Comparison of ENCODE assay signal across 17 cellular contexts in the genomic region with DNA sequence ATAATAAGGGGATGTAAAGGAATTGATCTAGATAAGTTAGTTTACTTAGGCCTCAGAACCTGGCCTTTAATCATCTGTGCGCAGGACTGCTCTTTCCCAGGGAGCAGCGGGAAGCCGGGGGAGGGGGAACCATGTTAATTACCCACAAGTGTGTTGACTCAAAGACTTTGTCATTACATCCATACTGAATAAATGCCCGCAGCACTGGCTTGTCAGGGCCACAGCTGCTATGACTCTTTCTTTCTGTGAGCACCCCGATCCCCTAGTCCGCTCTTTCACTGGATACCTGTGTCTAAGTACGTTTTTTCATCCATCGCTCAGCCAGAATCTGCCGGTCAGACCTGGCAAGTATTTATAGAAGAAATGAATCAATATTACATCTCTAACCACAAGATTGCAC.
DNase-seq lines count a peak whose midpoint lies in the region; ATAC-seq and TF ChIP-seq lines count a peak whose summit lies in the region.
"Had no signal": no experiment of that assay in that cellular context is flagged by ENCODE, and none has a peak within 500 bp of the region (broad histone marks: within the 10 kb centered on the region; RNA-seq: fewer than 3 reads in every experiment).

No MANE protein-coding gene starts in this region.

- 54 to 56% methylated on average over 9 of the region's 9 CpGs for WGBS in esophagus squamous epithelium, 2 donors

- CTCF ChIA-PET in Panc1 (lab: Charles Lee) = no interaction called here

- H3K4me1 ChIP-seq in Panc1 (ENCODE audit: control insufficient read depth, insufficient read depth, low read length) (peaks cover 8% of the 10 kb centered on the region), esophagus squamous epithelium (peaks cover 12 to 67% (median 19%) of the 10 kb centered on the region in 3 donors)

- intact Hi-C loops in Panc1 (cut with micrococcal nuclease; ENCODE audit: unreplicated experiment) = no loop called here
- intact Hi-C loops in esophagus squamous epithelium (cut with DNase I) = no loop called here

- TF ChIP-seq CTCF in Panc1 (IDR thresholded peaks at IDR 0.05) (no peak), esophagus squamous epithelium (IDR thresholded peaks at IDR 0.05) (no peak)

- H3K27ac ChIP-seq in Panc1 (ENCODE audit: low read length) (peak overlapping the region; percentile 65; the same call in 1 of the 2 replicates), esophagus squamous epithelium (peak overlapping the region; percentile 10 to 79 (median 36))

- H3K36me3 ChIP-seq in Panc1 (ENCODE audit: control insufficient read depth, insufficient read depth, low read length) (no peaks in the 10 kb centered on the region), esophagus squamous epithelium (no peaks in the 10 kb centered on the region)

- peak; percentile 88 for ATAC-seq in Panc1
- no peak for ATAC-seq in GM21619 (IDR thresholded peaks at IDR 0.05; ENCODE audit: unreplicated experiment)
- ATAC-seq: WTC11 had no signal

- H3K4me3 ChIP-seq in Panc1 (ENCODE audit: low read depth in 2 of 2, low read length in 2 of 2) (0 out of 4 replicates have a peak overlapping the region, but pooled peaks of 1 of the 2 experiments have one; percentile 6), esophagus squamous epithelium (no peak overlapping the region)

- DNase-seq in Daoy (ENCODE audit: low read depth) (peak; percentile 47), Panc1 (ENCODE audit: low read depth, low spot score) (no peak), esophagus squamous epithelium (lab: John Stamatoyannopoulos, UW) (no peak), mucosa of gallbladder (ENCODE audit: low spot score) (peak; percentile 68), GDM1 (lab: John Stamatoyannopoulos, UW) (no peak), KG1 (lab: John Stamatoyannopoulos, UW) (no peak)
- DNase-seq: activated CD4-positive, alpha-beta T cell treated with anti-CD3 and anti-CD28 coated beads, Interleukin-2, amount 50 U/mL, for 48 hours; activated naive CD4-positive, alpha-beta T cell treated with Interleukin-2 at 50 U/mL for 16 hours; aorta; hippocampal formation; Karpas-422; NCI-H1105; NCI-H2081 treated with DMSO at 0.1 percent for 48 hours; NCI-H510A; T-helper 2 cell had no signal

- POLR2A ChIA-PET in Panc1 (lab: Charles Lee) = interaction anchor here (0.6 kb wide), 1 partner anchor 85 kb away, joined by 3 read pairs; no protein-coding TSS in a partner anchor

- no peaks in the 10 kb centered on the region for H3K9me3 ChIP-seq in Panc1 (ENCODE audit: control insufficient read depth, insufficient read depth, low read depth, low read length)
- H3K9me3 ChIP-seq in esophagus squamous epithelium = no peaks in the 10 kb centered on the region

- in situ Hi-C loops in Panc1 (cut with HindIII; ENCODE audit: low pct_unique_long_range_greater_than_20kb, low sequenced_read_pairs) = no loop called here

- TF ChIP-seq POLR2A in esophagus squamous epithelium (IDR thresholded peaks at IDR 0.05) = no peak

- BruUV-seq in Panc1 (replicated peaks; lab: Mats Ljungman, UMichigan) = no TSS peak

- H3K27me3 ChIP-seq in Panc1 (ENCODE audit: control insufficient read depth, insufficient read depth, low read length) (no peaks in the 10 kb centered on the region), esophagus squamous epithelium (no peaks in the 10 kb centered on the region)

Comparison
In these comparisons a context has a peak if more than half of its experiments do, and no peak if none do; other contexts are left out.
1. DNase-seq: peak in Daoy (single experiment) and mucosa of gallbladder (single experiment); none in Panc1 (single experiment), esophagus squamous epithelium (single experiment), GDM1 (single experiment) and KG1 (single experiment).